In the genomic region with DNA sequence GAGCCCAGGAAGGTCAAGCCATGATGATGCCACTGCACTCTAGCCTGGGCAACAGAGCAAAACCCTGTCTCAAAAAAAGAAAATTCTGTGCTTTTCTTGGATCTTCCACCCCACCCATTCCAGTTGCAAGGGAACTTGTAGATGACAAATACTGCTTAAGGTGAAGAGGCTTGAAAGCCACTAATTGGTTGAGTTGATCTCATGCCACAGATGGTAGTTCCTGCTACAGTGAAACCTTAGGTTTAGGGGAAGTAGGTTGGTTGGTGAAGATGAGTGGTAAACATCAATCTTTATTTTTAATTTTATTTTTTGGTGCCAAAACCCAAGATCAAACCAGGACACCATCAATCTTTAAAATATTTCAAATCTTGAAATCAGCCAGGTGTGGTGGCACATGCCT, we compare ENCODE assay signal across 17 cellular contexts. TPM values are rescaled to one million over a fixed set of nuclear protein-coding genes. Genes with fewer than 3 reads are reported as not detected.
DNase-seq lines count a peak whose midpoint lies in the region; ATAC-seq and TF ChIP-seq lines count a peak whose summit lies in the region.
"Had no signal": no experiment of that assay in that cellular context is flagged by ENCODE, and none has a peak within 500 bp of the region (broad histone marks: within the 10 kb centered on the region; RNA-seq: fewer than 3 reads in every experiment).

No MANE protein-coding gene starts in this region.

- peaks cover 0 to 2% (median 0%) of the 10 kb centered on the region in 8 donors for H3K9me3 Mint-ChIP-seq in CD4-positive, alpha-beta memory T cell
- peaks cover 9% of the 10 kb centered on the region for H3K9me3 Mint-ChIP-seq in activated naive CD8-positive, alpha-beta T cell treated with anti-CD3 and anti-CD28 coated beads, Interleukin-2, amount 50 U/mL, for 24 hours
- H3K9me3 Mint-ChIP-seq: neural progenitor cell, WTC11 had no signal

- no peak overlapping the region for H3K27ac ChIP-seq in CD4-positive, alpha-beta memory T cell (ENCODE audit: low read depth, low read length)
- H3K27ac ChIP-seq: neural progenitor cell, PC-9, suprapubic skin had no signal

- no peak overlapping the region for H3K4me3 ChIP-seq in CD4-positive, alpha-beta memory T cell (ENCODE audit: low read length in 2 of 2)
- H3K4me3 ChIP-seq: neural progenitor cell, PC-9, suprapubic skin had no signal

- intact Hi-C loops in CD4-positive, alpha-beta memory T cell (cut with micrococcal nuclease) = loop anchor here (10.0 kb wide), 1 partner anchor 269 kb away; a partner anchor contains a TSS

- in situ Hi-C loops in GM13977 (cut with MboI; ENCODE audit: low pct_unique_long_range_greater_than_20kb, low sequenced_read_pairs, unreplicated experiment) = no loop called here

- H3K4me1 ChIP-seq in CD4-positive, alpha-beta memory T cell (ENCODE audit: insufficient read depth, low read length) = peaks cover 24% of the 10 kb centered on the region
- H3K4me1 ChIP-seq: BE2C had no signal

- H3K36me3 ChIP-seq in CD4-positive, alpha-beta memory T cell (ENCODE audit: insufficient read depth, low read length) = no peaks in the 10 kb centered on the region
- H3K36me3 ChIP-seq: BE2C, neural progenitor cell, suprapubic skin had no signal

- no peaks in the 10 kb centered on the region for H3K9me3 ChIP-seq in CD4-positive, alpha-beta memory T cell (ENCODE audit: control insufficient read depth in 1 of 2, low read length in 2 of 2)
- H3K9me3 ChIP-seq: BE2C, suprapubic skin had no signal

- CTCF ChIA-PET in CD4-positive, alpha-beta memory T cell (lab: Charles Lee; ENCODE audit: partially characterized antibody) = no interaction called here

- H3K4me1 Mint-ChIP-seq in CD4-positive, alpha-beta memory T cell = peaks cover 22 to 39% (median 30%) of the 10 kb centered on the region in 4 donors
- H3K4me1 Mint-ChIP-seq in activated naive CD8-positive, alpha-beta T cell treated with anti-CD3 and anti-CD28 coated beads, Interleukin-2, amount 50 U/mL, for 24 hours = peaks cover 71% of the 10 kb centered on the region

- H3K27ac Mint-ChIP-seq in CD4-positive, alpha-beta memory T cell = peak overlapping the region in 6 of 7 donors; percentile 31 to 98 (median 58)
- H3K27ac Mint-ChIP-seq in activated naive CD8-positive, alpha-beta T cell treated with anti-CD3 and anti-CD28 coated beads, Interleukin-2, amount 50 U/mL, for 24 hours = peak overlapping the region; percentile 61
- H3K27ac Mint-ChIP-seq: neural progenitor cell, WTC11 had no signal

- ATAC-seq in activated naive CD8-positive, alpha-beta T cell treated with anti-CD3 and anti-CD28 coated beads, Interleukin-2, amount 50 U/mL, for 24 hours = no peak
- no peak for ATAC-seq in HG03520 (IDR thresholded peaks at IDR 0.05; ENCODE audit: unreplicated experiment)
- ATAC-seq: activated naive CD4-positive, alpha-beta T cell treated with anti-CD3 and anti-CD28 coated beads, Interleukin-2, amount 50 U/mL, for 72 hours; esophagus mucosa; WTC11 had no signal

- no peak for DNase-seq in CD4-positive, alpha-beta memory T cell
- DNase-seq in GM13977 (ENCODE audit: low spot score) = peak; percentile 31
- DNase-seq in NOMO-1 treated with DMSO at 0.1 percent for 48 hours (lab: John Stamatoyannopoulos, UW; ENCODE audit: unreplicated experiment) = peak; percentile 71
- no peak for DNase-seq in activated naive CD8-positive, alpha-beta T cell treated with anti-CD3 and anti-CD28 coated beads, Interleukin-2, amount 50 U/mL, for 24 hours
- no peak for DNase-seq in stimulated activated naive CD4-positive, alpha-beta T cell (lab: John Stamatoyannopoulos, UW)
- DNase-seq in stimulated activated CD4-positive, alpha-beta T cell treated with anti-CD3 and anti-CD28 coated beads, Interleukin-1b, Interleukin-23, amount 100 ng/mL, for 48 hours = no peak
- DNase-seq: BE2C, NCI-H1694 treated with DMSO at 0.1 percent for 48 hours, NCI-H446, PC-9, SW 1271 had no signal

- POLR2A ChIA-PET in CD4-positive, alpha-beta memory T cell (lab: Charles Lee; ENCODE audit: partially characterized antibody) = no interaction called here

- H3K27me3 Mint-ChIP-seq in CD4-positive, alpha-beta memory T cell = no peaks in the 10 kb centered on the region
- no peaks in the 10 kb centered on the region for H3K27me3 Mint-ChIP-seq in activated naive CD8-positive, alpha-beta T cell treated with anti-CD3 and anti-CD28 coated beads, Interleukin-2, amount 50 U/mL, for 24 hours

- no peaks in the 10 kb centered on the region for H3K27me3 ChIP-seq in CD4-positive, alpha-beta memory T cell (ENCODE audit: insufficient read depth, low read length)
- H3K27me3 ChIP-seq: BE2C, neural progenitor cell, suprapubic skin had no signal

- TF ChIP-seq CTCF in GM13977 (IDR thresholded peaks at IDR 0.05; ENCODE audit: extremely low read depth, insufficient read depth, missing control alignments) = no peak

- H3K36me3 Mint-ChIP-seq in CD4-positive, alpha-beta memory T cell = peaks cover 0 to 11% of the 10 kb centered on the region in 2 donors
- H3K36me3 Mint-ChIP-seq in activated naive CD8-positive, alpha-beta T cell treated with anti-CD3 and anti-CD28 coated beads, Interleukin-2, amount 50 U/mL, for 24 hours (ENCODE audit: low read depth) = peaks cover 27% of the 10 kb centered on the region

- peak overlapping the region in 1 of 8 donors; percentile 34 for H3K4me3 Mint-ChIP-seq in CD4-positive, alpha-beta memory T cell
- H3K4me3 Mint-ChIP-seq in activated naive CD8-positive, alpha-beta T cell treated with anti-CD3 and anti-CD28 coated beads, Interleukin-2, amount 50 U/mL, for 24 hours = no peak overlapping the region
- H3K4me3 Mint-ChIP-seq: neural progenitor cell, WTC11 had no signal

RNA-seq across cellular contexts. Expression of a gene that starts 2.9 kb away (rescaled TPM):
- total RNA-seq in CD4-positive, alpha-beta memory T cell = 100 to 1,000 TPM; 137 to 140 TPM
- polyA plus RNA-seq in CD4-positive, alpha-beta memory T cell = 100 to 1,000 TPM; 193 to 248 TPM

Comparison
In these comparisons a context has a peak if more than half of its experiments do, and no peak if none do; other contexts are left out.
1. DNase-seq: peak in GM13977 (single experiment) and NOMO-1 treated with DMSO at 0.1 percent for 48 hours (single experiment); none in CD4-positive, alpha-beta memory T cell (0 of 5), activated naive CD8-positive, alpha-beta T cell treated with anti-CD3 and anti-CD28 coated beads, Interleukin-2, amount 50 U/mL, for 24 hours (single experiment), stimulated activated naive CD4-positive, alpha-beta T cell (0 of 6) and stimulated activated CD4-positive, alpha-beta T cell treated with anti-CD3 and anti-CD28 coated beads, Interleukin-1b, Interleukin-23, amount 100 ng/mL, for 48 hours (single experiment).